ENCODE assay signal across 1 cellular context in the genomic region with DNA sequence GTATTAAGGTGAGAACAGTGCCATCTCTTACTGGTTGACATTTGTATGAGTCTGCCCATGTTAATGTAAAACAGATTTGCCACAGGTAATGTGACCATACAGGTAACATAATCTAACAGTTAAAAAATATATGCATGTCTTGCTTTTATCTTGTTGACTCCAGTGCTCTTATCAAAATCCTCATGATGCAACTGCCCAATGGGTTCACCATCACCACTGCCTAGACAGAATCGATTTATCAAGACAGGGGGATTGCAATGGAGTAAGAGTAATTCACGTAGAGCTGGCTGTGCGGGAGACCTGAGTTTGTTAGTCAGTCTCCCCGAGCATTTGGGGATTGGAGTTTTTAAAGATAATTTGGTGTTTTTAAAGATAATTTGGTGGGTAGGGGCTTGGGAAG.
TF ChIP-seq lines count a peak whose summit lies in the region.

No MANE protein-coding gene starts in this region.

TF ChIP-seq in K562, 482 proteins besides CTCF, POLR2A, EP300 and RAD21:
- TF ChIP-seq PML (IDR thresholded peaks at IDR 0.05; ENCODE audit: low read length) (no peak), NCOR1 (IDR thresholded peaks at IDR 0.05) (peak; percentile 26; the same call in 1 of the 2 replicates), ZNF324 (CRISPR knock-in tag; IDR thresholded peaks at IDR 0.05) (no peak), SAFB (IDR thresholded peaks at IDR 0.05; ENCODE audit: borderline replicate concordance, low read depth, low read length) (no peak), NFATC3 (IDR thresholded peaks at IDR 0.05) (no peak), CEBPB (tag; IDR thresholded peaks at IDR 0.05) (peak; percentile 72), NFXL1 (CRISPR knock-in tag; IDR thresholded peaks at IDR 0.05) (no peak), ZNF175 (CRISPR knock-in tag; IDR thresholded peaks at IDR 0.05; ENCODE audit: low read depth) (no peak), TBL1XR1 (IDR thresholded peaks at IDR 0.05; ENCODE audit: low read length in 2 of 2) (peak in 1 of 2 experiments; percentile 28; a peak in 1 of 4 replicates), JUND (IDR thresholded peaks at IDR 0.05; ENCODE audit: borderline replicate concordance, low read depth, low read length) (peak; percentile 27; the same call in 1 of the 2 replicates), JUND (tag; IDR thresholded peaks at IDR 0.05; ENCODE audit: borderline replicate concordance, low read depth, low read length) (no peak), TAF9B (IDR thresholded peaks at IDR 0.05; ENCODE audit: partially characterized antibody) (peak; percentile 22), ADNP (tag; IDR thresholded peaks at IDR 0.05) (no peak), NCOA6 (IDR thresholded peaks at IDR 0.05) (no peak), ATF3 (IDR thresholded peaks at IDR 0.05) (peak; percentile 74), ATF3 (CRISPR knock-in tag; conservative IDR thresholded peaks at IDR 0.05) (no peak; the same call in 1 of the 2 replicates), CSDE1 (IDR thresholded peaks at IDR 0.05) (0 out of 4 replicates have a peak, but pooled peaks of 1 of the 2 experiments have one; percentile 4), MAFG (tag; conservative IDR thresholded peaks at IDR 0.05) (no peak), NFYB (IDR thresholded peaks at IDR 0.05; ENCODE audit: extremely low read depth, insufficient read length) (no peak), CBFA2T3 (IDR thresholded peaks at IDR 0.05) (peak; percentile 64), ATF2 (CRISPR knock-in tag; IDR thresholded peaks at IDR 0.05) (no peak), TAL1 (IDR thresholded peaks at IDR 0.05) (peak; percentile 25; the same call in 1 of the 2 replicates), SMARCA4 (IDR thresholded peaks at IDR 0.05) (peak; percentile 22; the same call in 1 of the 2 replicates), HDAC2 (IDR thresholded peaks at IDR 0.05) (peak; percentile 41; the same call in 1 of the 2 replicates), MEIS2 (IDR thresholded peaks at IDR 0.05; ENCODE audit: partially characterized antibody) (peak; percentile 49), BACH1 (tag; IDR thresholded peaks at IDR 0.05) (no peak), CBFA2T2 (conservative IDR thresholded peaks at IDR 0.05) (peak; percentile 34; the same call in 1 of the 2 replicates), ZEB2 (IDR thresholded peaks at IDR 0.05) (peak; percentile 50), TRIM24 (IDR thresholded peaks at IDR 0.05) (0 out of 4 replicates have a peak, but pooled peaks of 1 of the 2 experiments have one; percentile 31), CBX8 (IDR thresholded peaks at IDR 0.05; ENCODE audit: borderline replicate concordance, extremely low read depth, low read depth, low read length, poor library complexity, severe bottlenecking) (no peak), NR2C2 (CRISPR knock-in tag; IDR thresholded peaks at IDR 0.05) (no peak), NR2C2 (tag; IDR thresholded peaks at IDR 0.05) (no peak), TCF3 (CRISPR knock-in tag; IDR thresholded peaks at IDR 0.05) (peak; percentile 69), CEBPG (CRISPR knock-in tag; IDR thresholded peaks at IDR 0.05) (peak; percentile 42; the same call in 1 of the 2 replicates), CEBPG (tag; conservative IDR thresholded peaks at IDR 0.05 in 1 of 2, IDR thresholded peaks at IDR 0.05 in 1 of 2) (0 out of 4 replicates have a peak, but pooled peaks of 1 of the 2 experiments have one; percentile 11), NR2C1 (IDR thresholded peaks at IDR 0.05) (no peak), NR2C1 (tag; IDR thresholded peaks at IDR 0.05) (no peak), DPF2 (IDR thresholded peaks at IDR 0.05) (peak; percentile 39; the same call in 1 of the 2 replicates), ESRRA (IDR thresholded peaks at IDR 0.05; ENCODE audit: borderline replicate concordance, low read depth) (no peak), ZBTB26 (CRISPR knock-in tag; IDR thresholded peaks at IDR 0.05) (no peak), ARID1B (IDR thresholded peaks at IDR 0.05) (peak; percentile 42)
- TF ChIP-seq, protein P1, sequence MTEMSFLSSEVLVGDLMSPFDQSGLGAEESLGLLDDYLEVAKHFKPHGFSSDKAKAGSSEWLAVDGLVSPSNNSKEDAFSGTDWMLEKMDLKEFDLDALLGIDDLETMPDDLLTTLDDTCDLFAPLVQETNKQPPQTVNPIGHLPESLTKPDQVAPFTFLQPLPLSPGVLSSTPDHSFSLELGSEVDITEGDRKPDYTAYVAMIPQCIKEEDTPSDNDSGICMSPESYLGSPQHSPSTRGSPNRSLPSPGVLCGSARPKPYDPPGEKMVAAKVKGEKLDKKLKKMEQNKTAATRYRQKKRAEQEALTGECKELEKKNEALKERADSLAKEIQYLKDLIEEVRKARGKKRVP (CRISPR knock-in tag; IDR thresholded peaks at IDR 0.05), result no peak
- TF ChIP-seq, protein P2, sequence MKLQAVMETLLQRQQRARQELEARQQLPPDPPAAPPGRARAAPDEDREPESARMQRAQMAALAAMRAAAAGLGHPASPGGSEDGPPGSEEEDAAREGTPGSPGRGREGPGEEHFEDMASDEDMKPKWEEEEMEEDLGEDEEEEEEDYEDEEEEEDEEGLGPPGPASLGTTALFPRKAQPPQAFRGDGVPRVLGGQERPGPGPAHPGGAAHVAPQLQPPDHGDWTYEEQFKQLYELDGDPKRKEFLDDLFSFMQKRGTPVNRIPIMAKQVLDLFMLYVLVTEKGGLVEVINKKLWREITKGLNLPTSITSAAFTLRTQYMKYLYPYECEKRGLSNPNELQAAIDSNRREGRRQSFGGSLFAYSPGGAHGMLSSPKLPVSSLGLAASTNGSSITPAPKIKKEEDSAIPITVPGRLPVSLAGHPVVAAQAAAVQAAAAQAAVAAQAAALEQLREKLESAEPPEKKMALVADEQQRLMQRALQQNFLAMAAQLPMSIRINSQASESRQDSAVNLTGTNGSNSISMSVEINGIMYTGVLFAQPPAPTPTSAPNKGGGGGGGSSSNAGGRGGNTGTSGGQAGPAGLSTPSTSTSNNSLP (IDR thresholded peaks at IDR 0.05; ENCODE audit: borderline replicate concordance, low read depth, low read length), result peak; percentile 87; the same call in 1 of the 2 replicates
- TF ChIP-seq, protein P3, sequence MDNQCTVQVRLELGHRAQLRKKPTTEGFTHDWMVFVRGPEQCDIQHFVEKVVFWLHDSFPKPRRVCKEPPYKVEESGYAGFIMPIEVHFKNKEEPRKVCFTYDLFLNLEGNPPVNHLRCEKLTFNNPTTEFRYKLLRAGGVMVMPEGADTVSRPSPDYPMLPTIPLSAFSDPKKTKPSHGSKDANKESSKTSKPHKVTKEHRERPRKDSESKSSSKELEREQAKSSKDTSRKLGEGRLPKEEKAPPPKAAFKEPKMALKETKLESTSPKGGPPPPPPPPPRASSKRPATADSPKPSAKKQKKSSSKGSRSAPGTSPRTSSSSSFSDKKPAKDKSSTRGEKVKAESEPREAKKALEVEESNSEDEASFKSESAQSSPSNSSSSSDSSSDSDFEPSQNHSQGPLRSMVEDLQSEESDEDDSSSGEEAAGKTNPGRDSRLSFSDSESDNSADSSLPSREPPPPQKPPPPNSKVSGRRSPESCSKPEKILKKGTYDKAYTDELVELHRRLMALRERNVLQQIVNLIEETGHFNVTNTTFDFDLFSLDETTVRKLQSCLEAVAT (IDR thresholded peaks at IDR 0.05), result no peak
- TF ChIP-seq, protein P4, sequence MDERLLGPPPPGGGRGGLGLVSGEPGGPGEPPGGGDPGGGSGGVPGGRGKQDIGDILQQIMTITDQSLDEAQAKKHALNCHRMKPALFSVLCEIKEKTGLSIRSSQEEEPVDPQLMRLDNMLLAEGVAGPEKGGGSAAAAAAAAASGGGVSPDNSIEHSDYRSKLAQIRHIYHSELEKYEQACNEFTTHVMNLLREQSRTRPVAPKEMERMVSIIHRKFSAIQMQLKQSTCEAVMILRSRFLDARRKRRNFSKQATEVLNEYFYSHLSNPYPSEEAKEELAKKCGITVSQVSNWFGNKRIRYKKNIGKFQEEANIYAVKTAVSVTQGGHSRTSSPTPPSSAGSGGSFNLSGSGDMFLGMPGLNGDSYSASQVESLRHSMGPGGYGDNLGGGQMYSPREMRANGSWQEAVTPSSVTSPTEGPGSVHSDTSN (CRISPR knock-in tag; IDR thresholded peaks at IDR 0.05; ENCODE audit: low read depth), result no peak
- TF ChIP-seq, protein P4 (tag; conservative IDR thresholded peaks at IDR 0.05; ENCODE audit: low read depth), result 0 out of 2 replicates have a peak, but pooled peaks have one; percentile 31
- TF ChIP-seq, protein P5, sequence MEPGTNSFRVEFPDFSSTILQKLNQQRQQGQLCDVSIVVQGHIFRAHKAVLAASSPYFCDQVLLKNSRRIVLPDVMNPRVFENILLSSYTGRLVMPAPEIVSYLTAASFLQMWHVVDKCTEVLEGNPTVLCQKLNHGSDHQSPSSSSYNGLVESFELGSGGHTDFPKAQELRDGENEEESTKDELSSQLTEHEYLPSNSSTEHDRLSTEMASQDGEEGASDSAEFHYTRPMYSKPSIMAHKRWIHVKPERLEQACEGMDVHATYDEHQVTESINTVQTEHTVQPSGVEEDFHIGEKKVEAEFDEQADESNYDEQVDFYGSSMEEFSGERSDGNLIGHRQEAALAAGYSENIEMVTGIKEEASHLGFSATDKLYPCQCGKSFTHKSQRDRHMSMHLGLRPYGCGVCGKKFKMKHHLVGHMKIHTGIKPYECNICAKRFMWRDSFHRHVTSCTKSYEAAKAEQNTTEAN (CRISPR knock-in tag; IDR thresholded peaks at IDR 0.05), result 0 out of 2 replicates have a peak, but pooled peaks have one; percentile 39
- TF ChIP-seq, protein P6, sequence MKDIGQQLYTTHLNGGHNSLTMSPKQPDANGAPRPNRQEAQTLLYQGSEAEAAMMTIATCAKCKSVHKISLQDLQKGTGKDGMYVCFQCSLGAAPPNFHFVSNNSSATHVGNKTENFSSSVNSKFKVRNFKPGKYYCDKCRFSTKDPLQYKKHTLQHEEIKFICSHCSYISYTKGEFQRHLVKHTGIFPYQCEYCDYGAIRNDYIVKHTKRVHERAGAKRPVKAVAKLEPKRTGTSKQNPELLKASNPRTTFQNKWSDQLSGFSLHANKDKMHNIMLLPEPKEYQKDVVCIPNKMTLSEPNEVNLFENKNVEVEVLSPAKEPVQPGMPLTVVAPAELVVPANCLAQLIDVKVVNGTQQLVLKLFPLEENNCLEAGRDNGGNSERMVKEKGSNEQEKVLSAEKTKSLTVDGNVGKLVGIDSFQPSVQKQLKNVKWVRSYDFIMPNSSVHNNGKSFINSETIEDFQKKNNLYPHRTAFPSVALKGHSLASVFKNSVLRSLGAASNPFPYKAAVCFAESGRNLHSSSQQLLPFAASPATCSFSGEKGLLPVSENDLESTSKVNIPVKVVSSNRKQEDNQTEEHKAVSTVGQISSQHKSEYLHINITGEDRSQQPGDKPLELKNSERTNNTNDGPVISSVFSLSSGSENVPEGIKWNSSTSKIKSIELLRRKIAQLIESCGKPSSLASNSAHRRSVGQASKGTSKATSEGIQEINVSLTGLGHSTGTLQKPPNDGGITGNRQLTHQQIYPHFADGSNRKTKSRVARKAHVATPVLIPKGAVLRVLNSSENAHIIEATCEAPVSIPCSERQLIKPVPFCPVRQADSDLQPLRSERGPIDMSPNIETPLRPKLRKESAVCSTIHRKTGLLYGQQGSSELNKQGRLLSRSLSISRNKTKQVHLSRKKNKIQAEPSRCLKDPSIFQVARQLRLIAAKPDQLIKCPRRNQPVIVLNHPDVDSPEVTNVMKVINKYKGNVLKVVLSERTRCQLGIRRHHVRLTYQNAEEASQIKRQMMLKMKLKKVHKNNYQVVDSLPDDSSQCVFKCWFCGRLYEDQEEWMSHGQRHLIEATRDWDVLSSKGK (CRISPR knock-in tag; IDR thresholded peaks at IDR 0.05), result no peak
